ENCODE assay signal across 8 cellular contexts in genomic region chr12:10364839-10365681, GRCh38. TPM values are rescaled to one million over a fixed set of nuclear protein-coding genes. Genes with fewer than 3 reads are reported as not detected.
DNase-seq lines count a peak whose midpoint lies in the region; ATAC-seq lines count a peak whose summit lies in the region.

No MANE protein-coding gene starts in this region.

- no peak overlapping the region for H3K27ac Mint-ChIP-seq in activated naive CD4-positive, alpha-beta T cell treated with anti-CD3 and anti-CD28 coated beads, Interleukin-2, amount 10 ng/mL, durations not matched to agents 7 days and 5 days

- H3K4me1 ChIP-seq in HUES64 (ENCODE audit: insufficient read depth, low read length), result peaks cover 56% of the 10 kb centered on the region

- DNase-seq in DMS53 treated with DMSO at 0.1 percent for 48 hours (lab: John Stamatoyannopoulos, UW; ENCODE audit: unreplicated experiment), result peak; percentile 100
- peak; percentile 88 for DNase-seq in RKO (ENCODE audit: low spot score)
- peak; percentile 80 for DNase-seq in activated naive CD4-positive, alpha-beta T cell treated with anti-CD3 and anti-CD28 coated beads, Interleukin-2, amount 10 ng/mL, durations not matched to agents 7 days and 5 days
- DNase-seq in globus pallidus (ENCODE audit: low spot score), result peak; percentile 87
- peak in 41 of 56 donors; percentile 24 to 81 (median 53) for DNase-seq in nucleus accumbens (lab: John Stamatoyannopoulos, UW)
- DNase-seq in NCI-H82 treated with DMSO at 0.1 percent for 48 hours (lab: John Stamatoyannopoulos, UW; ENCODE audit: unreplicated experiment), result no peak

- peak overlapping the region; percentile 57 for H3K4me3 ChIP-seq in HUES64 (ENCODE audit: low read length)

- no peaks in the 10 kb centered on the region for H3K36me3 ChIP-seq in HUES64 (ENCODE audit: insufficient read depth, low read length)

- H3K9me3 Mint-ChIP-seq in activated naive CD4-positive, alpha-beta T cell treated with anti-CD3 and anti-CD28 coated beads, Interleukin-2, amount 10 ng/mL, durations not matched to agents 7 days and 5 days, result peaks cover 7% of the 10 kb centered on the region

- H3K4me3 Mint-ChIP-seq in activated naive CD4-positive, alpha-beta T cell treated with anti-CD3 and anti-CD28 coated beads, Interleukin-2, amount 10 ng/mL, durations not matched to agents 7 days and 5 days, result no peak overlapping the region

- H3K36me3 Mint-ChIP-seq in activated naive CD4-positive, alpha-beta T cell treated with anti-CD3 and anti-CD28 coated beads, Interleukin-2, amount 10 ng/mL, durations not matched to agents 7 days and 5 days, result peaks cover 2% of the 10 kb centered on the region

- ATAC-seq in GM21619 (IDR thresholded peaks at IDR 0.05; ENCODE audit: unreplicated experiment), result peak; percentile 44

- WGBS in HUES64, result 9% methylated on average over 16 of the region's 16 CpGs

- H3K9me3 ChIP-seq in HUES64 (ENCODE audit: insufficient read depth, low read depth, low read length), result peaks cover 2% of the 10 kb centered on the region; the same call in 1 of the 2 replicates

- peak overlapping the region; percentile 14; the same call in 1 of the 2 replicates for H3K9ac ChIP-seq in HUES64 (ENCODE audit: low read depth, low read length)

- H3K27ac ChIP-seq in HUES64 (ENCODE audit: low read depth, low read length), result peak overlapping the region; percentile 38; the same call in 1 of the 2 replicates

- peaks cover 3% of the 10 kb centered on the region for H3K4me1 Mint-ChIP-seq in activated naive CD4-positive, alpha-beta T cell treated with anti-CD3 and anti-CD28 coated beads, Interleukin-2, amount 10 ng/mL, durations not matched to agents 7 days and 5 days

- H3K27me3 ChIP-seq in HUES64 (ENCODE audit: insufficient read depth, low read length), result no peaks in the 10 kb centered on the region

- H3K27me3 Mint-ChIP-seq in activated naive CD4-positive, alpha-beta T cell treated with anti-CD3 and anti-CD28 coated beads, Interleukin-2, amount 10 ng/mL, durations not matched to agents 7 days and 5 days, result peaks cover 12% of the 10 kb centered on the region

- CTCF ChIA-PET in activated naive CD4-positive, alpha-beta T cell treated with anti-CD3 and anti-CD28 coated beads, Interleukin-2, amount 10 ng/mL, durations not matched to agents 7 days and 5 days (lab: Charles Lee), result interaction anchor here (1.8 kb wide), 1 partner anchor 26 kb away, joined by 4 read pairs; no protein-coding TSS in a partner anchor

RNA-seq across cellular contexts. Expression of gene KLRK1, which starts 24.8 kb away (rescaled TPM):
- polyA plus RNA-seq in HUES64 (2013, experiment 1 of 2), result 0.25 TPM
- polyA plus RNA-seq in HUES64 (2013, experiment 2 of 2), result not detected

RNA-seq across cellular contexts. Expression of gene KLRC4, which starts 44.5 kb away (rescaled TPM):
- polyA plus RNA-seq in HUES64 (2013, experiment 1 of 2), result not detected
- not detected for polyA plus RNA-seq in HUES64 (2013, experiment 2 of 2)

RNA-seq across cellular contexts. Expression of gene KLRC3, which starts 55.3 kb away (rescaled TPM):
- not detected for polyA plus RNA-seq in HUES64 (2013, experiment 1 of 2)
- not detected for polyA plus RNA-seq in HUES64 (2013, experiment 2 of 2)

RNA-seq across cellular contexts. Expression of gene KLRD1, which starts 57.4 kb away (rescaled TPM):
- polyA plus RNA-seq in HUES64 (2013, experiment 1 of 2), result not detected
- not detected for polyA plus RNA-seq in HUES64 (2013, experiment 2 of 2)
